17 cellular contexts compared by ENCODE assay signal in the genomic region with DNA sequence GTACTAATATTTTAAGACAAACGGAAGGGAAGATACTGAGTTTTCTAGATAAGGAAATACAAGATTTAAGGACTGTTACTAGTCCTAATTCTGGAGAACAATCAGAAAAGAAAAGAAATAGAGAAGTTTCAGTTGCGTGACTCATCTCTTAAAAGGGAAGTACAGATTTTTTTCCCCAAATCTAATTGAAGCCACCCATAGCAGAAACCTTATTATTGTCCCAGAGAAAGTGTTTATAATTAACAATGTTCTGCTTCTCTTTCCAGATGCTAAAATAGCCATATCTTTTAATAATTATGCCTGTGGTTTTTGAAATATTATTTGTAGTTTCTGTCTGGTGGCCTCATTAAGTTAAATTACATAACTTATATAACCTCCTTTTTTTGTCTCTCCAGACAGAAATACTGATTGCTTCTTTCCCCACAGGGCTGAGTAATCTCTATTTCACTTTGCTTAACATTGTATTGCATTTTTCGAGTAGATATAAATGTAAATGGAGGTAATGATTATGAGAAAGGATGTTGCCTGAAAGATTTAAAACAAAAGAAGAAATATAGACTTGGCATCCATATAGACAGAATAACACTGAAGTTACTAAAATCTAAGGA.
DNase-seq lines count a peak whose midpoint lies in the region; ATAC-seq lines count a peak whose summit lies in the region.
"Had no signal": no experiment of that assay in that cellular context is flagged by ENCODE, and none has a peak within 500 bp of the region (broad histone marks: within the 10 kb centered on the region; RNA-seq: fewer than 3 reads in every experiment).

No MANE protein-coding gene starts in this region.

- no peak overlapping the region for H3K27ac ChIP-seq in caudate nucleus (ENCODE audit: low read depth, low read length)
- H3K27ac ChIP-seq: 22Rv1, ascending aorta, neutrophil had no signal

- ATAC-seq in HG02938 (IDR thresholded peaks at IDR 0.05; ENCODE audit: unreplicated experiment), result peak; percentile 84
- ATAC-seq: CD8-positive, alpha-beta T cell; HCT116 had no signal

- DNase-seq in SIG-M5 treated with dmso at 0.1 percent for 504 hours (lab: John Stamatoyannopoulos, UW; ENCODE audit: unreplicated experiment), result peak; percentile 15
- DNase-seq in SIG-M5 (lab: John Stamatoyannopoulos, UW), result no peak
- peak; percentile 87 for DNase-seq in NOMO-1 treated with DMSO at 0.1 percent for 48 hours (lab: John Stamatoyannopoulos, UW; ENCODE audit: unreplicated experiment)
- no peak for DNase-seq in GDM1 (lab: John Stamatoyannopoulos, UW)
- no peak for DNase-seq in NCI-H128 (lab: John Stamatoyannopoulos, UW; ENCODE audit: unreplicated experiment)
- DNase-seq in NCI-H1092 treated with DMSO at 0.1 percent for 48 hours (lab: John Stamatoyannopoulos, UW), result no peak
- DNase-seq in caudate nucleus (lab: John Stamatoyannopoulos, UW), result no peak
- DNase-seq: activated CD4-positive, alpha-beta T cell treated with anti-CD3 and anti-CD28 coated beads, Interleukin-2, amount 50 U/mL, for 1 hour; CD8-positive, alpha-beta T cell; NCI-H2107; spleen; T-helper 1 cell had no signal

Comparison
In these comparisons a context has a peak if more than half of its experiments do, and no peak if none do; other contexts are left out.
1. DNase-seq: peak in SIG-M5 treated with dmso at 0.1 percent for 504 hours (single experiment) and NOMO-1 treated with DMSO at 0.1 percent for 48 hours (single experiment); none in SIG-M5 (single experiment), GDM1 (single experiment), NCI-H128 (single experiment), NCI-H1092 treated with DMSO at 0.1 percent for 48 hours (single experiment) and caudate nucleus (0 of 61).